ENCODE assay signal across 33 cellular contexts in the genomic region with DNA sequence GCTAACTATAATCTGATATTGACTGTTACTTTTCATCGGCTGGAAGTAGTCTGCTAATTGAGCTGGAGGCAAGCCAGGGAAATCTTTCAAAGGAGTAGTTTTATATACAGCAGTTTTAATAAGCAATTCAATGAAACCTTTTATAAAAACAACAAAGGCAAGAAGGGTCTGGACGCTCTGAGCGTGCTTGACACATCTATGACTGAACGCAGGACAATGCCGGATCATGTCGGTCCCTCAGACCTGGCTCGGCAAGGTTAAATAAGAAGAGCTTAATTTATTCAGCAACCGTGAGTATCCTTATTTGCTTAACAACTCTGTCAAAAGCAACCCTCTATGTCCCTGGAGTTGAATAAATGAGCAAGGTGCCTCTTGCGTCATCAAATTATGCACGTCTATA.
A peak's percentile ranks its signal among the peaks of the same experiment; 100 is the strongest.
DNase-seq lines count a peak whose midpoint lies in the region; ATAC-seq and TF ChIP-seq lines count a peak whose summit lies in the region.
"Had no signal": no experiment of that assay in that cellular context is flagged by ENCODE, and none has a peak within 500 bp of the region (broad histone marks: within the 10 kb centered on the region; RNA-seq: fewer than 3 reads in every experiment).

No MANE protein-coding gene starts in this region.

- no peaks in the 10 kb centered on the region for H3K36me3 ChIP-seq in HAP-1 (replicated peaks)
- H3K36me3 ChIP-seq in PC-3 (ENCODE audit: low read depth, low read length) = no peaks in the 10 kb centered on the region
- H3K36me3 ChIP-seq: BLaER1, gastroesophageal sphincter, neural progenitor cell, suprapubic skin, upper lobe of right lung had no signal

- H3K9ac ChIP-seq in PC-3 (ENCODE audit: low read length) = no peak overlapping the region
- H3K9ac ChIP-seq: BLaER1, neural progenitor cell had no signal

- H3K27me3 ChIP-seq in HAP-1 (ENCODE audit: low read depth) (no peaks in the 10 kb centered on the region), PC-3 (ENCODE audit: low read length) (peaks cover 16% of the 10 kb centered on the region; the same call in 1 of the 2 replicates)
- H3K27me3 ChIP-seq: BLaER1, gastroesophageal sphincter, neural progenitor cell, suprapubic skin, upper lobe of right lung had no signal

- in situ Hi-C loops in HAP-1 (cut with MboI; ENCODE audit: low sequenced_read_pairs) = no loop called here

- DNase-seq in HAP-1 (ENCODE audit: low spot score in 2 of 2) (peak; percentile 69 to 88), NCI-H146 (lab: John Stamatoyannopoulos, UW) (peak; percentile 80), NCI-H510A (lab: John Stamatoyannopoulos, UW) (peak; percentile 71), PC-3 (no peak), RPMI8226 (no peak)
- no peak for DNase-seq in activated CD4-positive, alpha-beta T cell treated with anti-CD3 and anti-CD28 coated beads, Interleukin-2, amount 10 ng/mL, durations not matched to agents 24 days and 14 days
- DNase-seq: activated CD4-positive, alpha-beta T cell treated with anti-CD3 and anti-CD28 coated beads for 4 hours; activated CD8-positive, alpha-beta memory T cell treated with anti-CD3 and anti-CD28 coated beads for 24 hours; activated effector memory CD4-positive, alpha-beta T cell treated with anti-CD3 and anti-CD28 coated beads, Interleukin-2, amount 50 U/mL, for 16 hours; activated naive CD8-positive, alpha-beta T cell treated with anti-CD3 and anti-CD28 coated beads for 36 hours; aorta; central memory CD4-positive, alpha-beta T cell; dermis blood vessel endothelial cell; GF-D8; hypothalamus; immature natural killer cell; Karpas-422; left colon; mammary epithelial cell; MV-4-11; NCI-H2227 treated with DMSO at 0.1 percent for 48 hours; right cardiac atrium; SHP77 treated with DMSO at 0.1 percent for 48 hours; stimulated activated naive CD4-positive, alpha-beta T cell; upper lobe of right lung had no signal

- H3K9me3 Mint-ChIP-seq in brain = peaks cover 0 to 3% (median 0%) of the 10 kb centered on the region in 5 experiments
- no peaks in the 10 kb centered on the region for H3K9me3 Mint-ChIP-seq in activated CD4-positive, alpha-beta T cell treated with anti-CD3 and anti-CD28 coated beads, Interleukin-2, amount 10 ng/mL, durations not matched to agents 24 days and 14 days
- H3K9me3 Mint-ChIP-seq: activated naive CD8-positive, alpha-beta T cell treated with anti-CD3 and anti-CD28 coated beads for 36 hours; immature natural killer cell; neural progenitor cell; T-helper 2 cell treated with Interferon-gamma antibody and Interleukin-4, amounts not matched to agents 5 μg/mL and 100 μg/mL, for 36 hours had no signal

- CTCF ChIA-PET in PC-3 (lab: Charles Lee) = no interaction called here

- peak overlapping the region in 4 of 5 experiments; percentile 22 to 84 (median 48) for H3K27ac Mint-ChIP-seq in brain
- no peak overlapping the region for H3K27ac Mint-ChIP-seq in activated CD4-positive, alpha-beta T cell treated with anti-CD3 and anti-CD28 coated beads, Interleukin-2, amount 10 ng/mL, durations not matched to agents 24 days and 14 days
- H3K27ac Mint-ChIP-seq: activated naive CD8-positive, alpha-beta T cell treated with anti-CD3 and anti-CD28 coated beads for 36 hours; immature natural killer cell; neural progenitor cell; T-helper 2 cell treated with Interferon-gamma antibody and Interleukin-4, amounts not matched to agents 5 μg/mL and 100 μg/mL, for 36 hours had no signal

- H3K4me3 ChIP-seq in HAP-1 (no peak overlapping the region), PC-3 (ENCODE audit: low read length) (no peak overlapping the region)
- H3K4me3 ChIP-seq: BLaER1, gastroesophageal sphincter, neural progenitor cell, suprapubic skin, upper lobe of right lung had no signal

- no peaks in the 10 kb centered on the region for H3K9me2 ChIP-seq in PC-3 (replicated peaks; ENCODE audit: low read length)

- H3K27ac ChIP-seq in PC-3 (ENCODE audit: low read length) = no peak overlapping the region
- H3K27ac ChIP-seq: BLaER1, gastroesophageal sphincter, neural progenitor cell, suprapubic skin, upper lobe of right lung, VCaP had no signal

- ATAC-seq in PC-3 (no peak), HG03196 (IDR thresholded peaks at IDR 0.05; ENCODE audit: unreplicated experiment) (no peak)
- ATAC-seq: gastroesophageal sphincter, left colon, right cardiac atrium, upper lobe of right lung had no signal

- H3K27me3 Mint-ChIP-seq in brain = no peaks in the 10 kb centered on the region
- peaks cover 3% of the 10 kb centered on the region for H3K27me3 Mint-ChIP-seq in activated CD4-positive, alpha-beta T cell treated with anti-CD3 and anti-CD28 coated beads, Interleukin-2, amount 10 ng/mL, durations not matched to agents 24 days and 14 days

- peaks cover 41% of the 10 kb centered on the region for H3K36me3 Mint-ChIP-seq in brain
- no peaks in the 10 kb centered on the region for H3K36me3 Mint-ChIP-seq in activated CD4-positive, alpha-beta T cell treated with anti-CD3 and anti-CD28 coated beads, Interleukin-2, amount 10 ng/mL, durations not matched to agents 24 days and 14 days (ENCODE audit: low read depth)
- H3K36me3 Mint-ChIP-seq: activated naive CD8-positive, alpha-beta T cell treated with anti-CD3 and anti-CD28 coated beads for 36 hours; neural progenitor cell had no signal

- no peaks in the 10 kb centered on the region for H4K20me1 ChIP-seq in PC-3 (ENCODE audit: low read length)
- H4K20me1 ChIP-seq: BLaER1 had no signal

- peak overlapping the region in 4 of 5 experiments; percentile 3 to 76 (median 61) for H3K4me3 Mint-ChIP-seq in brain
- H3K4me3 Mint-ChIP-seq in activated CD4-positive, alpha-beta T cell treated with anti-CD3 and anti-CD28 coated beads, Interleukin-2, amount 10 ng/mL, durations not matched to agents 24 days and 14 days = no peak overlapping the region
- H3K4me3 Mint-ChIP-seq: activated naive CD8-positive, alpha-beta T cell treated with anti-CD3 and anti-CD28 coated beads for 36 hours; immature natural killer cell; neural progenitor cell; T-helper 2 cell treated with Interferon-gamma antibody and Interleukin-4, amounts not matched to agents 5 μg/mL and 100 μg/mL, for 36 hours had no signal

- H2AFZ ChIP-seq in PC-3 (ENCODE audit: low read length) = no peak overlapping the region
- H2AFZ ChIP-seq: neural progenitor cell had no signal

- intact Hi-C loops in PC-3 (cut with micrococcal nuclease) = no loop called here
- intact Hi-C loops in activated CD4-positive, alpha-beta T cell treated with anti-CD3 and anti-CD28 coated beads, Interleukin-2, amount 10 ng/mL, durations not matched to agents 24 days and 14 days (cut with micrococcal nuclease) = no loop called here

- H3K9me3 ChIP-seq in HAP-1 = no peaks in the 10 kb centered on the region
- no peaks in the 10 kb centered on the region for H3K9me3 ChIP-seq in PC-3 (ENCODE audit: low read length)
- H3K9me3 ChIP-seq: BLaER1, gastroesophageal sphincter, suprapubic skin, upper lobe of right lung had no signal

- POLR2A ChIA-PET in PC-3 (lab: Charles Lee; ENCODE audit: unreplicated experiment) = no interaction called here

- H3K4me1 Mint-ChIP-seq in brain = peaks cover 75% of the 10 kb centered on the region
- H3K4me1 Mint-ChIP-seq in activated CD4-positive, alpha-beta T cell treated with anti-CD3 and anti-CD28 coated beads, Interleukin-2, amount 10 ng/mL, durations not matched to agents 24 days and 14 days = no peaks in the 10 kb centered on the region
- H3K4me1 Mint-ChIP-seq: activated naive CD8-positive, alpha-beta T cell treated with anti-CD3 and anti-CD28 coated beads for 36 hours had no signal

- H3K4me1 ChIP-seq in HAP-1 = peaks cover 11% of the 10 kb centered on the region
- H3K4me1 ChIP-seq in PC-3 (ENCODE audit: insufficient read depth, low read length) = no peaks in the 10 kb centered on the region
- H3K4me1 ChIP-seq: gastroesophageal sphincter, suprapubic skin, upper lobe of right lung had no signal

- H3F3A ChIP-seq in PC-3 (ENCODE audit: low read length, unreplicated experiment) = no peaks in the 10 kb centered on the region

- H3K79me2 ChIP-seq in PC-3 (ENCODE audit: low read length) = no peaks in the 10 kb centered on the region

- TF ChIP-seq CTCF in brain (conservative IDR thresholded peaks at IDR 0.05) = no peak
- TF ChIP-seq CTCF in PC-3 (conservative IDR thresholded peaks at IDR 0.05; ENCODE audit: low read depth, low read length) = no peak

- H3K4me2 ChIP-seq in PC-3 (ENCODE audit: low read length) = no peak overlapping the region
- H3K4me2 ChIP-seq: BLaER1, neural progenitor cell had no signal

- BruUV-seq in PC-3 (replicated peaks; lab: Mats Ljungman, UMichigan) = no TSS peak

Comparison
In these comparisons a context has a peak if more than half of its experiments do, and no peak if none do; other contexts are left out.
1. DNase-seq: peak in HAP-1 (2 of 2), NCI-H146 (single experiment) and NCI-H510A (single experiment); none in PC-3 (single experiment), RPMI8226 (single experiment) and activated CD4-positive, alpha-beta T cell treated with anti-CD3 and anti-CD28 coated beads, Interleukin-2, amount 10 ng/mL, durations not matched to agents 24 days and 14 days (single experiment).